Comparison of ENCODE assay signal across 1 cellular context in genomic region chr11:798093-798713, GRCh38.
TF ChIP-seq lines count a peak whose summit lies in the region.

TSS of gene SLC25A22 (minus strand) at chr11:798281. CDS start at chr11:795006, 3,275 bp downstream.

TF ChIP-seq in A549, 52 proteins besides CTCF, POLR2A, EP300 and RAD21 (continued from another document):
- peak; percentile 63; the same call in 2 of the 3 replicates for TF ChIP-seq BCL3 (IDR thresholded peaks at IDR 0.05)
- no peak for TF ChIP-seq EHMT2 (IDR thresholded peaks at IDR 0.05; ENCODE audit: low read depth)
- TF ChIP-seq FOXS1 (CRISPR knock-in tag; IDR thresholded peaks at IDR 0.05) = no peak
- no peak for TF ChIP-seq ZSCAN20 (CRISPR knock-in tag; IDR thresholded peaks at IDR 0.05)
- TF ChIP-seq MYC (IDR thresholded peaks at IDR 0.05; ENCODE audit: borderline replicate concordance, low read length) = peak; percentile 67; the same call in 1 of the 2 replicates
- TF ChIP-seq SREBF2 (IDR thresholded peaks at IDR 0.05) = no peak
- TF ChIP-seq RARB (CRISPR knock-in tag; IDR thresholded peaks at IDR 0.05) = no peak
- TF ChIP-seq PBX3 (IDR thresholded peaks at IDR 0.05) = 0 out of 2 replicates have a peak, but pooled peaks have one; percentile 24
- peak; percentile 35; the same call in 1 of the 2 replicates for TF ChIP-seq TP53 (CRISPR knock-in tag; IDR thresholded peaks at IDR 0.05)
- TF ChIP-seq HOXB13 (CRISPR knock-in tag; IDR thresholded peaks at IDR 0.05; ENCODE audit: low read depth) = no peak
- TF ChIP-seq BHLHE40 (IDR thresholded peaks at IDR 0.05; ENCODE audit: low read depth, low read length) = no peak
- no peak for TF ChIP-seq HES2 (IDR thresholded peaks at IDR 0.05)
- TF ChIP-seq RFX5 (IDR thresholded peaks at IDR 0.05) = no peak
TF ChIP-seq in A549: peak in this region for 8.
